ENCODE assay signal across 8 cellular contexts in the genomic region with DNA sequence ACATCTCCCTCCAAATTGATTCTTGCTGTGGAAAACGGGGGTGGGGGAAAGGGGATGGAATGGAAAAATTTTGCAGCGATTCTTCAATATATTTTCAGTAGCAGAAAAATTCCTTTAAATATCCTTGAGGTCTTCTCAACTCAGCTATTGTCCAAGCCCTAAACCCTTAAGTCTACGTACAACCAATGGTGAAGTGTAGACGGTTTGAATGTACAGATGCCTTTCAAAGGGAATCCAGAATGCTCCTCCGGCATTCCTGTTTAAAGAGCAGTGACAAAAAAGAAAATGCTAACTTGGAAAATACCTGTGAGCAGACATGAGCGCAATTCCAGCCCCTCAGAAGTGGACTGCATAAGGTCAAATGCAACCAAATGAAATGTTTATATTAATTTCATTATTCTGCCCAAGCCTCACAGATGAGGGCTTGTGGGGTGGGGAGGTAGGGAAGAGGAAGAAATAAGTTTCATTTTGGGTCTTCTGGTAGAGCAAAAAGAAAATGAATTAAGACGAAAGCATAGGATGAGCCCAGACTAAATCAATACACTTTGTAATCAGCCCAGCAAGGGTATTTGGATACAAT. TPM values are rescaled to one million over a fixed set of nuclear protein-coding genes. Genes with fewer than 3 reads are reported as not detected.
DNase-seq lines count a peak whose midpoint lies in the region; ATAC-seq and TF ChIP-seq lines count a peak whose summit lies in the region.

No MANE protein-coding gene starts in this region.

- intact Hi-C loops in left cardiac atrium (cut with DNase I), result loop anchor here in 1 of 2 donors (10.0 kb wide), 5 partner anchors 186 to 1046 kb away; no protein-coding TSS in a partner anchor
- intact Hi-C loops in breast epithelium (cut with DNase I; ENCODE audit: low total_unique reads), result loop anchor here (5.0 kb wide), 1 partner anchor 148 kb away; no protein-coding TSS in a partner anchor
- intact Hi-C loops in vagina (cut with DNase I), result loop anchor here (5.0 kb wide), 2 partner anchors 273 to 518 kb away; no protein-coding TSS in a partner anchor

- H3K9me3 ChIP-seq in right atrium auricular region, result no peaks in the 10 kb centered on the region
- H3K9me3 ChIP-seq in breast epithelium, result no peaks in the 10 kb centered on the region
- H3K9me3 ChIP-seq in mesodermal cell (ENCODE audit: control insufficient read depth, low read length), result no peaks in the 10 kb centered on the region
- H3K9me3 ChIP-seq in vagina, result no peaks in the 10 kb centered on the region

- no peak for TF ChIP-seq POLR2A in breast epithelium (IDR thresholded peaks at IDR 0.05)
- TF ChIP-seq POLR2A in vagina (IDR thresholded peaks at IDR 0.05), result no peak

- WGBS in mesodermal cell (ENCODE audit: insufficient coverage in 2 of 2), 2 experiments, result 57 to 60% methylated on average over 1 to 3 of the region's 7 CpGs

- TF ChIP-seq CTCF in right atrium auricular region (IDR thresholded peaks at IDR 0.05) (no peak), breast epithelium (IDR thresholded peaks at IDR 0.05) (no peak), vagina (IDR thresholded peaks at IDR 0.05) (no peak)

- no peaks in the 10 kb centered on the region for H3K27me3 ChIP-seq in right atrium auricular region
- no peaks in the 10 kb centered on the region for H3K27me3 ChIP-seq in breast epithelium
- H3K27me3 ChIP-seq in vagina, result no peaks in the 10 kb centered on the region

- DNase-seq in right atrium auricular region (ENCODE audit: low spot score), result no peak
- DNase-seq in left cardiac atrium, result no peak
- DNase-seq in breast epithelium (ENCODE audit: low spot score in 2 of 2), result no peak
- no peak for DNase-seq in vagina (ENCODE audit: extremely low spot score in 2 of 2)
- no peak for DNase-seq in SKM-1 (lab: John Stamatoyannopoulos, UW; ENCODE audit: unreplicated experiment)
- DNase-seq in NCI-H1048 (lab: John Stamatoyannopoulos, UW), result no peak
- no peak for DNase-seq in NCI-H2227 treated with DMSO at 0.1 percent for 48 hours (lab: John Stamatoyannopoulos, UW)

- H3K36me3 ChIP-seq in right atrium auricular region (no peaks in the 10 kb centered on the region), breast epithelium (no peaks in the 10 kb centered on the region), mesodermal cell (ENCODE audit: control insufficient read depth, insufficient read depth, low read length) (no peaks in the 10 kb centered on the region), vagina (no peaks in the 10 kb centered on the region)

- ATAC-seq in left cardiac atrium, result no peak

- H3K4me1 ChIP-seq in right atrium auricular region, result peaks cover 0 to 30% of the 10 kb centered on the region in 2 donors
- no peaks in the 10 kb centered on the region for H3K4me1 ChIP-seq in breast epithelium
- peaks cover 15% of the 10 kb centered on the region for H3K4me1 ChIP-seq in mesodermal cell (ENCODE audit: control insufficient read depth, insufficient read depth, low read length, poor library complexity, severe bottlenecking)
- H3K4me1 ChIP-seq in vagina, result peaks cover 19% of the 10 kb centered on the region

- H3K4me3 ChIP-seq in right atrium auricular region (peak overlapping the region; percentile 77 to 87), breast epithelium (peak overlapping the region; percentile 60 to 95 (median 73)), mesodermal cell (ENCODE audit: extremely low read depth, insufficient read depth, low read length, poor library complexity, severe bottlenecking) (peak overlapping the region; percentile 69), vagina (peak overlapping the region; percentile 78 to 84)

- H3K27ac ChIP-seq in right atrium auricular region (peak overlapping the region; percentile 97 to 98), breast epithelium (peak overlapping the region; percentile 98 to 99), mesodermal cell (ENCODE audit: low read depth, low read length, severe bottlenecking) (no peak overlapping the region), vagina (peak overlapping the region; percentile 98)

RNA-seq across cellular contexts. Expression of a gene that starts 2.8 kb away (rescaled TPM):
- 10 to 100 TPM; 39.2 to 59.0 TPM for total RNA-seq in right atrium auricular region
- total RNA-seq in left cardiac atrium, result 10 to 100 TPM; 42.1 to 50.0 TPM
- total RNA-seq in breast epithelium, result 100 to 1,000 TPM in 2 of 3 donors, 10 to 100 TPM in 1; 61.9 to 267 (median 146) TPM
- 24.2 TPM for polyA plus RNA-seq in mesodermal cell (2013, experiment 1 of 2)
- 21.8 TPM for polyA plus RNA-seq in mesodermal cell (2013, experiment 2 of 2)
- total RNA-seq in vagina, result 128 TPM
